21 cellular contexts compared by ENCODE assay signal in genomic region chr2:177029075-177029474, GRCh38.
"Had no signal": no experiment of that assay in that cellular context is flagged by ENCODE, and none has a peak within 500 bp of the region (broad histone marks: within the 10 kb centered on the region; RNA-seq: fewer than 3 reads in every experiment).

No MANE protein-coding gene starts in this region.

- ATAC-seq: left lung; naive thymus-derived CD8-positive, alpha-beta T cell; right cardiac atrium; stimulated activated effector memory CD8-positive, alpha-beta T cell treated with anti-CD3 and anti-CD28 coated beads, Interleukin-12 subunit alpha, Interleukin-12 subunit beta, amount 100 ng/mL, for 72 hours; upper lobe of right lung had no signal

- H3K36me3 ChIP-seq: left lung, lower lobe of right lung, ovary, prostate gland, sigmoid colon, spleen, suprapubic skin, thoracic aorta, tibial artery, upper lobe of right lung had no signal

- H3K27ac ChIP-seq: left lung, lower lobe of right lung, ovary, prostate gland, sigmoid colon, spleen, suprapubic skin, thoracic aorta, tibial artery, upper lobe of right lung had no signal

- H3K4me1 ChIP-seq: left lung, lower lobe of right lung, prostate gland, spleen, suprapubic skin, tibial artery, upper lobe of right lung had no signal

- H3K4me3 ChIP-seq: left lung, lower lobe of right lung, ovary, prostate gland, sigmoid colon, spleen, suprapubic skin, thoracic aorta, tibial artery, upper lobe of right lung had no signal

- H3K27me3 ChIP-seq: left lung, ovary, sigmoid colon, spleen, tibial artery, upper lobe of right lung had no signal

- DNase-seq: hypothalamus; immature natural killer cell; kidney; left lung; lower lobe of right lung; mesenchymal stem cell; naive thymus-derived CD8-positive, alpha-beta T cell; nephron progenitor cell; ovary; retina; right cardiac atrium; sigmoid colon; spleen; stimulated activated CD4-positive, alpha-beta T cell treated with anti-CD3 and anti-CD28 coated beads, Interleukin-4, amount 100 ng/mL, for 24 hours; stimulated activated naive CD4-positive, alpha-beta T cell; tibial artery; upper lobe of right lung had no signal

- H3K9me3 ChIP-seq: left lung, lower lobe of right lung, ovary, prostate gland, sigmoid colon, spleen, suprapubic skin, thoracic aorta, tibial artery, upper lobe of right lung had no signal
